In genomic region chr2:41966431-41966893, GRCh38 we compare ENCODE assay signal across 8 cellular contexts.
DNase-seq lines count a peak whose midpoint lies in the region; ATAC-seq and TF ChIP-seq lines count a peak whose summit lies in the region.

No MANE protein-coding gene starts in this region.

- H3K36me3 Mint-ChIP-seq in Calu3 (ENCODE audit: insufficient read depth, unreplicated experiment): no peaks in the 10 kb centered on the region
- H3K36me3 Mint-ChIP-seq in natural killer cell treated with Interleukin-12 subunit alpha and Interleukin-12 subunit beta and Interleukin-15 and Interleukin-18, amount 100 ng/mL, for 72 hours: no peaks in the 10 kb centered on the region

- CTCF ChIA-PET in Calu3 (lab: Charles Lee): interaction anchor here (0.6 to 0.8 kb wide), 3 partner anchors 10 to 160 kb away, joined by 3 to 4 read pairs (median 3); no protein-coding TSS in a partner anchor

- peak; percentile 75 for DNase-seq in Calu3
- DNase-seq in head of caudate nucleus: peak; percentile 63 to 91 (median 81)
- peak; percentile 72 for DNase-seq in putamen (ENCODE audit: low spot score)
- no peak for DNase-seq in natural killer cell treated with Interleukin-12 subunit alpha and Interleukin-12 subunit beta and Interleukin-15 and Interleukin-18, amount 100 ng/mL, for 72 hours (ENCODE audit: low spot score)
- no peak for DNase-seq in G401 (ENCODE audit: low spot score)

- H3K9me3 Mint-ChIP-seq in Calu3 (ENCODE audit: low read depth, unreplicated experiment): no peaks in the 10 kb centered on the region
- H3K9me3 Mint-ChIP-seq in natural killer cell treated with Interleukin-12 subunit alpha and Interleukin-12 subunit beta and Interleukin-15 and Interleukin-18, amount 100 ng/mL, for 72 hours: no peaks in the 10 kb centered on the region

- H3K4me1 Mint-ChIP-seq in Calu3 (ENCODE audit: low read depth, unreplicated experiment): peaks cover 52% of the 10 kb centered on the region
- H3K4me1 Mint-ChIP-seq in natural killer cell treated with Interleukin-12 subunit alpha and Interleukin-12 subunit beta and Interleukin-15 and Interleukin-18, amount 100 ng/mL, for 72 hours (ENCODE audit: low read depth in 2 of 2): peaks cover 5 to 8% of the 10 kb centered on the region in 2 donors

- peak; percentile 63 for ATAC-seq in SK-N-SH treated with all-trans-retinoic acid at 6 μM for 48 hours
- no peak for ATAC-seq in activated CD4-positive, CD25-positive, alpha-beta regulatory T cell treated with anti-CD3 and anti-CD28 coated beads, Interleukin-2, amount 50 U/mL, for 24 hours
- no peak for ATAC-seq in natural killer cell treated with Interleukin-12 subunit alpha and Interleukin-12 subunit beta and Interleukin-15 and Interleukin-18, amount 100 ng/mL, for 72 hours
- ATAC-seq in GM18870 (IDR thresholded peaks at IDR 0.05; ENCODE audit: unreplicated experiment): no peak

- TF ChIP-seq CTCF in Calu3 (IDR thresholded peaks at IDR 0.05; ENCODE audit: unreplicated experiment): no peak

- BruUV-seq in Calu3 (replicated peaks; lab: Mats Ljungman, UMichigan): no TSS peak

- H3K27me3 Mint-ChIP-seq in Calu3 (ENCODE audit: unreplicated experiment): no peaks in the 10 kb centered on the region
- H3K27me3 Mint-ChIP-seq in natural killer cell treated with Interleukin-12 subunit alpha and Interleukin-12 subunit beta and Interleukin-15 and Interleukin-18, amount 100 ng/mL, for 72 hours: peaks cover 17 to 35% of the 10 kb centered on the region in 2 donors

- H3K27ac Mint-ChIP-seq in Calu3 (ENCODE audit: unreplicated experiment): peak overlapping the region; percentile 19
- H3K27ac Mint-ChIP-seq in natural killer cell treated with Interleukin-12 subunit alpha and Interleukin-12 subunit beta and Interleukin-15 and Interleukin-18, amount 100 ng/mL, for 72 hours: no peak overlapping the region

- H3K4me3 Mint-ChIP-seq in Calu3 (ENCODE audit: low read depth, unreplicated experiment): no peak overlapping the region
- H3K4me3 Mint-ChIP-seq in natural killer cell treated with Interleukin-12 subunit alpha and Interleukin-12 subunit beta and Interleukin-15 and Interleukin-18, amount 100 ng/mL, for 72 hours: no peak overlapping the region

- intact Hi-C loops in Calu3 (cut with micrococcal nuclease; ENCODE audit: unreplicated experiment) (no loop called here), head of caudate nucleus (cut with DNase I) (no loop called here)

- in situ Hi-C loops in G401 (cut with HindIII; ENCODE audit: low sequenced_read_pairs): no loop called here

TF ChIP-seq in SK-N-SH treated with all-trans-retinoic acid at 6 μM for 48 hours, 23 proteins besides CTCF, POLR2A, EP300 and RAD21:
- TF ChIP-seq PPARA (CRISPR knock-in tag; IDR thresholded peaks at IDR 0.05; ENCODE audit: borderline replicate concordance) (no peak), ZFP30 (CRISPR knock-in tag; IDR thresholded peaks at IDR 0.05) (no peak), ZNF8 (CRISPR knock-in tag; IDR thresholded peaks at IDR 0.05) (no peak), ISL1 (CRISPR knock-in tag; IDR thresholded peaks at IDR 0.05) (peak; percentile 39; the same call in 1 of the 2 replicates)

Comparison
In these comparisons a context has a peak if more than half of its experiments do, and no peak if none do; other contexts are left out.
1. DNase-seq: peak in Calu3 (single experiment), head of caudate nucleus (42 of 42) and putamen (single experiment); none in natural killer cell treated with Interleukin-12 subunit alpha and Interleukin-12 subunit beta and Interleukin-15 and Interleukin-18, amount 100 ng/mL, for 72 hours (single experiment) and G401 (single experiment).